26 cellular contexts compared by ENCODE assay signal in the genomic region with DNA sequence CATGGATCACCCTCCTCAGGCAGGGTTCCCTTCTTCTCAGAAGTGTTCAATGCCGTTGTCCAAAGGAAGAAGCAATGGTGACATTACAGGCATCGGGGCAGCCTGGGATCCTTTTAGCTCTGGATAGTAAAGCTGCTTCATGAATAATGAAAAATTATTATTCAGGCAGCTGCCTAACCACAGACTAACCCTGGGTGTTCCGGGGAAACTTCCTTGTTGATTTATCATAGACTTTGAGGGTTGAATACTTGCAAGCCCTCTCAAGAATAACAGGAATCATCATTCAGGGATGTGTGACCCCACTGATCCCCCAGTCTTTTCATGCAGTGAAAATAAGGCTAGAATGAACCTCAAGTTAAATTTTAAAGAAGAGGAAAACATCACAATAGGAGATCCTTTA.
DNase-seq lines count a peak whose midpoint lies in the region; ATAC-seq and TF ChIP-seq lines count a peak whose summit lies in the region.
"Had no signal": no experiment of that assay in that cellular context is flagged by ENCODE, and none has a peak within 500 bp of the region (broad histone marks: within the 10 kb centered on the region; RNA-seq: fewer than 3 reads in every experiment).

No MANE protein-coding gene starts in this region.

- no peak for TF ChIP-seq EP300 in stomach (IDR thresholded peaks at IDR 0.05)

- ATAC-seq in Right ventricle myocardium inferior, result no peak
- ATAC-seq: activated naive CD4-positive, alpha-beta T cell treated with anti-CD3 and anti-CD28 coated beads, Interleukin-2, amount 50 U/mL, for 72 hours; activated T-helper 17 cell treated with anti-CD3 and anti-CD28 coated beads, Interleukin-2, amount 50 U/mL, for 72 hours; left lung; psoas muscle had no signal

- H3K36me3 Mint-ChIP-seq in activated naive CD4-positive, alpha-beta T cell treated with anti-CD3 and anti-CD28 coated beads for 36 hours (ENCODE audit: low read depth), result no peaks in the 10 kb centered on the region
- H3K36me3 Mint-ChIP-seq: activated naive CD4-positive, alpha-beta T cell treated with anti-CD3 and anti-CD28 coated beads, Interleukin-2, amount 50 U/mL, for 72 hours; neural progenitor cell had no signal

- no peaks in the 10 kb centered on the region for H3K9me3 ChIP-seq in colonic mucosa
- no peaks in the 10 kb centered on the region for H3K9me3 ChIP-seq in stomach
- H3K9me3 ChIP-seq: ascending aorta, left lung, psoas muscle had no signal

- no peak for TF ChIP-seq POLR2A in stomach (IDR thresholded peaks at IDR 0.05)

- H3K36me3 ChIP-seq in colonic mucosa (no peaks in the 10 kb centered on the region), stomach (no peaks in the 10 kb centered on the region)
- H3K36me3 ChIP-seq: ascending aorta, left lung, neural progenitor cell had no signal

- CTCF ChIA-PET in activated naive CD4-positive, alpha-beta T cell treated with anti-CD3 and anti-CD28 coated beads for 36 hours (lab: Charles Lee), result no interaction called here

- DNase-seq in GM03348 (ENCODE audit: low spot score), result peak; percentile 11
- DNase-seq in colonic mucosa, result no peak
- peak; percentile 59 for DNase-seq in myocyte (ENCODE audit: low read depth)
- no peak for DNase-seq in stomach
- no peak for DNase-seq in activated naive CD4-positive, alpha-beta T cell treated with anti-CD3 and anti-CD28 coated beads for 36 hours
- no peak for DNase-seq in AG08395 (ENCODE audit: low spot score)
- no peak for DNase-seq in SW 1271 (lab: John Stamatoyannopoulos, UW)
- DNase-seq in Right ventricle myocardium inferior (ENCODE audit: missing footprints), result no peak
- DNase-seq: activated CD4-positive, alpha-beta T cell treated with anti-CD3 and anti-CD28 coated beads, Interleukin-2, amount 50 U/mL, for 48 hours; activated CD8-positive, alpha-beta memory T cell treated with anti-CD3 and anti-CD28 coated beads, Interleukin-2, amount 50 U/mL, for 4 hours; C1 segment of cervical spinal cord; DND-41; dorsolateral prefrontal cortex; left lung; NCI-H1105 treated with DMSO at 0.1 percent for 48 hours; NCI-H2029; NCI-H2227 treated with DMSO at 0.1 percent for 48 hours; NCI-H748 treated with DMSO at 0.1 percent for 48 hours; small intestine; stimulated activated CD4-positive, alpha-beta T cell treated with anti-CD3 and anti-CD28 coated beads, Interleukin-1b, Interleukin-23, amount 100 ng/mL, for 48 hours had no signal

- no peak overlapping the region for H3K4me3 Mint-ChIP-seq in activated naive CD4-positive, alpha-beta T cell treated with anti-CD3 and anti-CD28 coated beads for 36 hours
- H3K4me3 Mint-ChIP-seq: activated T-helper 17 cell treated with anti-CD3 and anti-CD28 coated beads, Interleukin-2, amount 50 U/mL, for 72 hours; central memory CD8-positive, alpha-beta T cell; neural progenitor cell had no signal

- H3K4me3 ChIP-seq in colonic mucosa (no peak overlapping the region), stomach (no peak overlapping the region)
- H3K4me3 ChIP-seq: ascending aorta, dorsolateral prefrontal cortex, left lung, neural progenitor cell, psoas muscle had no signal

- no peaks in the 10 kb centered on the region for H3K27me3 ChIP-seq in colonic mucosa
- no peaks in the 10 kb centered on the region for H3K27me3 ChIP-seq in stomach
- H3K27me3 ChIP-seq: ascending aorta, left lung, neural progenitor cell had no signal

- peaks cover 7% of the 10 kb centered on the region for H3K9me3 Mint-ChIP-seq in activated naive CD4-positive, alpha-beta T cell treated with anti-CD3 and anti-CD28 coated beads for 36 hours
- H3K9me3 Mint-ChIP-seq: neural progenitor cell had no signal

- H3K27me3 Mint-ChIP-seq in activated naive CD4-positive, alpha-beta T cell treated with anti-CD3 and anti-CD28 coated beads for 36 hours (ENCODE audit: low read depth), result no peaks in the 10 kb centered on the region
- H3K27me3 Mint-ChIP-seq: activated T-helper 17 cell treated with anti-CD3 and anti-CD28 coated beads, Interleukin-2, amount 50 U/mL, for 72 hours; central memory CD8-positive, alpha-beta T cell had no signal

- 42 to 73% (median 60%) methylated on average over 3 of the region's 3 CpGs for WGBS in stomach, 5 donors

- H3K27ac Mint-ChIP-seq in activated naive CD4-positive, alpha-beta T cell treated with anti-CD3 and anti-CD28 coated beads for 36 hours, result no peak overlapping the region
- H3K27ac Mint-ChIP-seq: activated naive CD4-positive, alpha-beta T cell treated with anti-CD3 and anti-CD28 coated beads, Interleukin-2, amount 50 U/mL, for 72 hours; activated T-helper 17 cell treated with anti-CD3 and anti-CD28 coated beads, Interleukin-2, amount 50 U/mL, for 72 hours; neural progenitor cell had no signal

- H3K9ac ChIP-seq in colonic mucosa (ENCODE audit: low read depth in 2 of 2, low read length in 2 of 2), result no peak overlapping the region
- H3K9ac ChIP-seq: neural progenitor cell had no signal

- no peaks in the 10 kb centered on the region for H3K4me1 ChIP-seq in colonic mucosa
- H3K4me1 ChIP-seq in stomach, result peaks cover 0 to 39% (median 2%) of the 10 kb centered on the region in 4 donors
- H3K4me1 ChIP-seq: ascending aorta, psoas muscle had no signal

- TF ChIP-seq CTCF in colonic mucosa (IDR thresholded peaks at IDR 0.05) (no peak), stomach (IDR thresholded peaks at IDR 0.05) (no peak)

- H3K27ac ChIP-seq in colonic mucosa (peak overlapping the region; percentile 50), stomach (peak overlapping the region in 4 of 5 donors; percentile 35 to 78 (median 64))
- H3K27ac ChIP-seq: ascending aorta, dorsolateral prefrontal cortex, neural progenitor cell, psoas muscle had no signal

- intact Hi-C loops in colonic mucosa (cut with DNase I) (no loop called here), stomach (cut with DNase I; ENCODE audit: low total_unique reads) (no loop called here), Right ventricle myocardium inferior (cut with DNase I) (no loop called here)
- intact Hi-C loops in activated naive CD4-positive, alpha-beta T cell treated with anti-CD3 and anti-CD28 coated beads for 36 hours (cut with micrococcal nuclease), result no loop called here

- no peaks in the 10 kb centered on the region for H3K4me1 Mint-ChIP-seq in activated naive CD4-positive, alpha-beta T cell treated with anti-CD3 and anti-CD28 coated beads for 36 hours (ENCODE audit: low read depth)
- H3K4me1 Mint-ChIP-seq: activated T-helper 17 cell treated with anti-CD3 and anti-CD28 coated beads, Interleukin-2, amount 50 U/mL, for 72 hours; central memory CD8-positive, alpha-beta T cell had no signal

Comparison
In these comparisons a context has a peak if more than half of its experiments do, and no peak if none do; other contexts are left out.
1. DNase-seq: peak in GM03348 (single experiment) and myocyte (single experiment); none in colonic mucosa (single experiment), stomach (single experiment), activated naive CD4-positive, alpha-beta T cell treated with anti-CD3 and anti-CD28 coated beads for 36 hours (single experiment), AG08395 (single experiment), SW 1271 (0 of 2) and Right ventricle myocardium inferior (single experiment).